Comparison of ENCODE assay signal across 11 cellular contexts in genomic region chr12:93387780-93388179, GRCh38. TPM values are rescaled to one million over a fixed set of nuclear protein-coding genes. Genes with fewer than 3 reads are reported as not detected.
DNase-seq lines count a peak whose midpoint lies in the region; ATAC-seq and TF ChIP-seq lines count a peak whose summit lies in the region.
"Had no signal": no experiment of that assay in that cellular context is flagged by ENCODE, and none has a peak within 500 bp of the region (broad histone marks: within the 10 kb centered on the region; RNA-seq: fewer than 3 reads in every experiment).

No MANE protein-coding gene starts in this region.

- H3K27ac ChIP-seq in heart left ventricle = peak overlapping the region in 4 of 12 donors; percentile 3 to 45 (median 25)
- H3K27ac ChIP-seq: gastroesophageal sphincter had no signal

- H3K4me3 ChIP-seq in heart left ventricle = no peak overlapping the region
- H3K4me3 ChIP-seq: gastroesophageal sphincter, SK-N-MC had no signal

- peaks cover 0 to 19% (median 0%) of the 10 kb centered on the region in 9 donors for H3K36me3 ChIP-seq in heart left ventricle

- no peaks in the 10 kb centered on the region for H3K27me3 ChIP-seq in heart left ventricle
- H3K27me3 ChIP-seq: gastroesophageal sphincter had no signal

- peaks cover 0 to 80% (median 57%) of the 10 kb centered on the region in 12 donors for H3K4me1 ChIP-seq in heart left ventricle

- H3K9me3 ChIP-seq in heart left ventricle = no peaks in the 10 kb centered on the region
- H3K9me3 ChIP-seq: gastroesophageal sphincter had no signal

- DNase-seq in activated T-cell treated with anti-CD3 and anti-CD28 coated beads for 24 hours (ENCODE audit: low read depth) = peak; percentile 53
- DNase-seq in activated T-cell treated with anti-CD3 and anti-CD28 coated beads for 4 hours = no peak
- DNase-seq in T1000 (lab: John Stamatoyannopoulos, UW) = peak; percentile 85
- no peak for DNase-seq in heart left ventricle
- peak; percentile 8 to 17 for DNase-seq in stimulated activated CD8-positive, alpha-beta memory T cell treated with anti-CD3 and anti-CD28 coated beads, Interleukin-7, amount 100 ng/mL, for 4 hours (ENCODE audit: low read depth in 2 of 2)
- DNase-seq in NCI-H748 treated with DMSO at 0.1 percent for 48 hours (lab: John Stamatoyannopoulos, UW) = no peak
- no peak for DNase-seq in NCI-H1436 (lab: John Stamatoyannopoulos, UW)
- DNase-seq in amniotic stem cell (lab: John Stamatoyannopoulos, UW) = no peak
- DNase-seq: NCI-H1048 had no signal

- intact Hi-C loops in heart left ventricle (cut with DNase I) = loop anchor here in 1 of 10 donors (5.0 to 10.0 kb wide), 2 partner anchors 215 to 363 kb away; no protein-coding TSS in a partner anchor

- no peak for TF ChIP-seq POLR2A in heart left ventricle (IDR thresholded peaks at IDR 0.05)

- 56 to 67% (median 63%) methylated on average over 2 of the region's 2 CpGs for WGBS in heart left ventricle, 4 donors

- peak in 3 of 4 donors; percentile 15 to 59 (median 46) for ATAC-seq in heart left ventricle
- ATAC-seq: gastroesophageal sphincter had no signal

- TF ChIP-seq CTCF in heart left ventricle (IDR thresholded peaks at IDR 0.05) = no peak

RNA-seq across cellular contexts. Expression of gene NUDT4, which starts 10.1 kb away (rescaled TPM):
- 100 to 1,000 TPM; 168 to 667 (median 248) TPM for total RNA-seq in heart left ventricle
- 100 to 1,000 TPM in 1 of 2 donors, 10 to 100 TPM in 1; 59.9 to 242 TPM for polyA plus RNA-seq in heart left ventricle

RNA-seq across cellular contexts. Expression of gene UBE2N, which starts 54.0 kb away (rescaled TPM):
- total RNA-seq in heart left ventricle = 100 to 1,000 TPM in 2 of 9 donors, 10 to 100 TPM in 7; 53.6 to 107 (median 88.1) TPM
- 10 to 100 TPM; 55.8 to 91.1 TPM for polyA plus RNA-seq in heart left ventricle

Comparison
In these comparisons a context has a peak if more than half of its experiments do, and no peak if none do; other contexts are left out.
1. DNase-seq: peak in activated T-cell treated with anti-CD3 and anti-CD28 coated beads for 24 hours (single experiment), T1000 (single experiment) and stimulated activated CD8-positive, alpha-beta memory T cell treated with anti-CD3 and anti-CD28 coated beads, Interleukin-7, amount 100 ng/mL, for 4 hours (2 of 2); none in activated T-cell treated with anti-CD3 and anti-CD28 coated beads for 4 hours (single experiment), heart left ventricle (0 of 5), NCI-H748 treated with DMSO at 0.1 percent for 48 hours (single experiment), NCI-H1436 (single experiment) and amniotic stem cell (single experiment).